In the genomic region with DNA sequence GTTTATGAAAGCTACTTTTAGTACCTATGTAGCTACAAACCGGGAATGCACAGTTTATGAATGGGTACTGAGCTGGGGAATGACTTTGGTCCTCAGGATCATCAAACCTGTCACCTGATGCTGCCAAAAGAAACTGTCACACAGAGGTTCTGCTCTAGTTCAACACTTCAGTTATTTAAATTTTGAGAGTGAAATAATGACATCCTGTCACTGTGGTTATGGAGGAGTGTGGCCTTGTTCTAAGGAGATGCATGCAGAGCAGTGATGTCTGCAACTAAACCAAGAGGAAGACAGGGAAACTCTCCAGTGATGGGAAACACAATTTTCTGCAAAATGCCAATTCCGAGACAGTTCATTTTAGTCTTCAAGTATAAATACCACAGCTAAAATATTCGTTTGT, we compare ENCODE assay signal across 13 cellular contexts. TPM values are rescaled to one million over a fixed set of nuclear protein-coding genes. Genes with fewer than 3 reads are reported as not detected.
A peak's percentile ranks its signal among the peaks of the same experiment; 100 is the strongest.
DNase-seq lines count a peak whose midpoint lies in the region; ATAC-seq and TF ChIP-seq lines count a peak whose summit lies in the region.
"Had no signal": no experiment of that assay in that cellular context is flagged by ENCODE, and none has a peak within 500 bp of the region (broad histone marks: within the 10 kb centered on the region; RNA-seq: fewer than 3 reads in every experiment).

No MANE protein-coding gene starts in this region.

- peaks cover 66% of the 10 kb centered on the region for H3K4me1 Mint-ChIP-seq in activated T-cell treated with anti-CD3 and anti-CD28 coated beads, Interleukin-2, amount 50 U/mL, for 72 hours (ENCODE audit: low read depth)
- H3K4me1 Mint-ChIP-seq in WTC11: peaks cover 60% of the 10 kb centered on the region
- peaks cover 51% of the 10 kb centered on the region for H3K4me1 Mint-ChIP-seq in stimulated activated effector memory CD8-positive, alpha-beta T cell treated with anti-CD3 and anti-CD28 coated beads, Interleukin-12 subunit alpha, Interleukin-12 subunit beta, amount 100 ng/mL, for 72 hours

- CTCF ChIA-PET in WTC11 (lab: Charles Lee): no interaction called here
- CTCF ChIA-PET in HEK293T (lab: Yijun Ruan, JAX): no interaction called here

- no peak for TF ChIP-seq CTCF in WTC11 (IDR thresholded peaks at IDR 0.05)

- peak overlapping the region; percentile 14 for H3K27ac Mint-ChIP-seq in activated T-cell treated with anti-CD3 and anti-CD28 coated beads, Interleukin-2, amount 50 U/mL, for 72 hours
- H3K27ac Mint-ChIP-seq in WTC11: peak overlapping the region; percentile 82
- peak overlapping the region; percentile 60 for H3K27ac Mint-ChIP-seq in stimulated activated effector memory CD8-positive, alpha-beta T cell treated with anti-CD3 and anti-CD28 coated beads, Interleukin-12 subunit alpha, Interleukin-12 subunit beta, amount 100 ng/mL, for 72 hours

- ATAC-seq in activated T-cell treated with anti-CD3 and anti-CD28 coated beads, Interleukin-2, amount 50 U/mL, for 72 hours (replicated peaks in 1 of 2): no peak
- ATAC-seq in HG03095 (IDR thresholded peaks at IDR 0.05; ENCODE audit: unreplicated experiment) (peak; percentile 36), WTC11 (no peak), GM19455 (IDR thresholded peaks at IDR 0.05; ENCODE audit: unreplicated experiment) (no peak)
- ATAC-seq in stimulated activated effector memory CD8-positive, alpha-beta T cell treated with anti-CD3 and anti-CD28 coated beads, Interleukin-12 subunit alpha, Interleukin-12 subunit beta, amount 100 ng/mL, for 72 hours: no peak

- no peak overlapping the region for H3K4me3 Mint-ChIP-seq in activated T-cell treated with anti-CD3 and anti-CD28 coated beads, Interleukin-2, amount 50 U/mL, for 72 hours
- no peak overlapping the region for H3K4me3 Mint-ChIP-seq in WTC11
- no peak overlapping the region for H3K4me3 Mint-ChIP-seq in stimulated activated effector memory CD8-positive, alpha-beta T cell treated with anti-CD3 and anti-CD28 coated beads, Interleukin-12 subunit alpha, Interleukin-12 subunit beta, amount 100 ng/mL, for 72 hours

- peaks cover 0 to 4% of the 10 kb centered on the region in 2 donors for H3K36me3 Mint-ChIP-seq in activated T-cell treated with anti-CD3 and anti-CD28 coated beads, Interleukin-2, amount 50 U/mL, for 72 hours (ENCODE audit: insufficient read depth in 2 of 2)
- H3K36me3 Mint-ChIP-seq in WTC11: peaks cover 13% of the 10 kb centered on the region
- peaks cover 8% of the 10 kb centered on the region for H3K36me3 Mint-ChIP-seq in stimulated activated effector memory CD8-positive, alpha-beta T cell treated with anti-CD3 and anti-CD28 coated beads, Interleukin-12 subunit alpha, Interleukin-12 subunit beta, amount 100 ng/mL, for 72 hours

- peaks cover 0 to 2% of the 10 kb centered on the region in 2 donors for H3K9me3 Mint-ChIP-seq in activated T-cell treated with anti-CD3 and anti-CD28 coated beads, Interleukin-2, amount 50 U/mL, for 72 hours
- peaks cover 9% of the 10 kb centered on the region for H3K9me3 Mint-ChIP-seq in WTC11
- no peaks in the 10 kb centered on the region for H3K9me3 Mint-ChIP-seq in stimulated activated effector memory CD8-positive, alpha-beta T cell treated with anti-CD3 and anti-CD28 coated beads, Interleukin-12 subunit alpha, Interleukin-12 subunit beta, amount 100 ng/mL, for 72 hours

- POLR2A ChIA-PET in WTC11 (lab: Charles Lee): no interaction called here
- POLR2A ChIA-PET in HEK293T (lab: Yijun Ruan, JAX): no interaction called here

- H3K27me3 Mint-ChIP-seq in activated T-cell treated with anti-CD3 and anti-CD28 coated beads, Interleukin-2, amount 50 U/mL, for 72 hours (ENCODE audit: low read depth): no peaks in the 10 kb centered on the region
- H3K27me3 Mint-ChIP-seq in WTC11 (ENCODE audit: low read depth): no peaks in the 10 kb centered on the region

- DNase-seq in activated T-cell treated with anti-CD3 and anti-CD28 coated beads, Interleukin-2, amount 50 U/mL, for 72 hours: no peak
- no peak for DNase-seq in activated T-cell treated with anti-CD3 and anti-CD28 coated beads, Interleukin-2, amount 50 U/mL, for 48 hours
- DNase-seq in WTC11 (ENCODE audit: low spot score) (no peak), T1000 (lab: John Stamatoyannopoulos, UW) (no peak), HEK293T (ENCODE audit: extremely low spot score) (no peak)
- DNase-seq in stimulated activated effector memory CD8-positive, alpha-beta T cell treated with anti-CD3 and anti-CD28 coated beads, Interleukin-12 subunit alpha, Interleukin-12 subunit beta, amount 100 ng/mL, for 72 hours (ENCODE audit: low spot score in 2 of 2): no peak
- DNase-seq: DMS79 treated with DMSO at 0.1 percent for 48 hours; effector memory CD4-positive, alpha-beta T cell; NCI-H1436 treated with DMSO at 0.1 percent for 48 hours; NCI-H82; SHP77 had no signal

TF ChIP-seq in WTC11, 78 proteins besides CTCF, POLR2A, EP300 and RAD21 (continues in another document):
- TF ChIP-seq HMGA2 (CRISPR knock-in tag; IDR thresholded peaks at IDR 0.05) (no peak), TCF7 (CRISPR knock-in tag; IDR thresholded peaks at IDR 0.05; ENCODE audit: low read depth) (no peak), ZNF121 (CRISPR knock-in tag; IDR thresholded peaks at IDR 0.05) (no peak), TP53 (CRISPR knock-in tag; IDR thresholded peaks at IDR 0.05) (no peak), FOXP1 (CRISPR knock-in tag; IDR thresholded peaks at IDR 0.05; ENCODE audit: borderline replicate concordance) (no peak), SOX15 (CRISPR knock-in tag; IDR thresholded peaks at IDR 0.05) (no peak), MYBL2 (CRISPR knock-in tag; IDR thresholded peaks at IDR 0.05) (no peak)
- TF ChIP-seq, protein P1, sequence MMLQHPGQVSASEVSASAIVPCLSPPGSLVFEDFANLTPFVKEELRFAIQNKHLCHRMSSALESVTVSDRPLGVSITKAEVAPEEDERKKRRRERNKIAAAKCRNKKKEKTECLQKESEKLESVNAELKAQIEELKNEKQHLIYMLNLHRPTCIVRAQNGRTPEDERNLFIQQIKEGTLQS (CRISPR knock-in tag; conservative IDR thresholded peaks at IDR 0.05): no peak
- TF ChIP-seq, protein P2, sequence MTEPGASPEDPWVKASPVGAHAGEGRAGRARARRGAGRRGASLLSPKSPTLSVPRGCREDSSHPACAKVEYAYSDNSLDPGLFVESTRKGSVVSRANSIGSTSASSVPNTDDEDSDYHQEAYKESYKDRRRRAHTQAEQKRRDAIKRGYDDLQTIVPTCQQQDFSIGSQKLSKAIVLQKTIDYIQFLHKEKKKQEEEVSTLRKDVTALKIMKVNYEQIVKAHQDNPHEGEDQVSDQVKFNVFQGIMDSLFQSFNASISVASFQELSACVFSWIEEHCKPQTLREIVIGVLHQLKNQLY (CRISPR knock-in tag; IDR thresholded peaks at IDR 0.05): no peak
- TF ChIP-seq, protein P3, sequence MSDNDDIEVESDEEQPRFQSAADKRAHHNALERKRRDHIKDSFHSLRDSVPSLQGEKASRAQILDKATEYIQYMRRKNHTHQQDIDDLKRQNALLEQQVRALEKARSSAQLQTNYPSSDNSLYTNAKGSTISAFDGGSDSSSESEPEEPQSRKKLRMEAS (CRISPR knock-in tag; IDR thresholded peaks at IDR 0.05): no peak
- TF ChIP-seq, protein P4, sequence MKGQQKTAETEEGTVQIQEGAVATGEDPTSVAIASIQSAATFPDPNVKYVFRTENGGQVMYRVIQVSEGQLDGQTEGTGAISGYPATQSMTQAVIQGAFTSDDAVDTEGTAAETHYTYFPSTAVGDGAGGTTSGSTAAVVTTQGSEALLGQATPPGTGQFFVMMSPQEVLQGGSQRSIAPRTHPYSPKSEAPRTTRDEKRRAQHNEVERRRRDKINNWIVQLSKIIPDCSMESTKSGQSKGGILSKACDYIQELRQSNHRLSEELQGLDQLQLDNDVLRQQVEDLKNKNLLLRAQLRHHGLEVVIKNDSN (CRISPR knock-in tag; IDR thresholded peaks at IDR 0.05): no peak

TF ChIP-seq in HEK293T, 16 proteins besides CTCF, POLR2A, EP300 and RAD21:
- TF ChIP-seq SUZ12 (IDR thresholded peaks at IDR 0.05): no peak

RNA-seq across cellular contexts. Expression of a gene that starts 4.8 kb away (rescaled TPM):
- total RNA-seq in activated T-cell treated with anti-CD3 and anti-CD28 coated beads, Interleukin-2, amount 50 U/mL, for 72 hours: 10 to 100 TPM; 59.4 to 64.5 TPM
- total RNA-seq in WTC11 (2021): 61.9 to 69.9 TPM (median 65.9 TPM) in 3 replicates

Comparison
In these comparisons a context has a peak if more than half of its experiments do, and no peak if none do; other contexts are left out.
1. H3K27ac Mint-ChIP-seq: peak in every context shown above with its lines; median percentile 82 in WTC11; 60 in stimulated activated effector memory CD8-positive, alpha-beta T cell treated with anti-CD3 and anti-CD28 coated beads, Interleukin-12 subunit alpha, Interleukin-12 subunit beta, amount 100 ng/mL, for 72 hours; 14 in activated T-cell treated with anti-CD3 and anti-CD28 coated beads, Interleukin-2, amount 50 U/mL, for 72 hours.